13 cellular contexts compared by ENCODE assay signal in the genomic region with DNA sequence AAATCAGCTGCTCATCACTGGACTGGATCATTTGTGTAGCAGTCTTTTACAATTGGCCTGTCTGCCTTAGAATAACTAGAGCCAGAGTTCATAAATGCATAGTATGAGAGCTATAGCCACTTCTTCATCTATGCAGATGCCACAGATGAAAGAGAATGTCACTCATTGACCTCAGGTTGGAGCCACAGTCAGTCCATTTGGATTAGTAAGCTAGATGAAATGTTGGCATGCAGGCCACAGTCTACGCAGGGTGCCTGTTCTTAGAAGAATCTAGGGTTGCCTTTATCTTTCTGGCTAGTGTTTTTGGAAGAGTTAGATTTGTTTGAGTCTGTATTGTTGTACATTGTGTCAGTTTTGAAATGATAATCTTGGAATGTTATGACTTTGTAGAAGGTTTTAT. TPM values are rescaled to one million over a fixed set of nuclear protein-coding genes. Genes with fewer than 3 reads are reported as not detected.
DNase-seq lines count a peak whose midpoint lies in the region; ATAC-seq and TF ChIP-seq lines count a peak whose summit lies in the region.
"Had no signal": no experiment of that assay in that cellular context is flagged by ENCODE, and none has a peak within 500 bp of the region (broad histone marks: within the 10 kb centered on the region; RNA-seq: fewer than 3 reads in every experiment).

No MANE protein-coding gene starts in this region.

- no peak for TF ChIP-seq POLR2A in testis (IDR thresholded peaks at IDR 0.05)

- H3K4me1 Mint-ChIP-seq in activated naive CD4-positive, alpha-beta T cell treated with anti-CD3 and anti-CD28 coated beads, Interleukin-2, amount 50 U/mL, for 24 hours, result peaks cover 81% of the 10 kb centered on the region
- peaks cover 61 to 82% of the 10 kb centered on the region in 2 donors for H3K4me1 Mint-ChIP-seq in immature natural killer cell

- H3K36me3 Mint-ChIP-seq in activated naive CD4-positive, alpha-beta T cell treated with anti-CD3 and anti-CD28 coated beads, Interleukin-2, amount 50 U/mL, for 24 hours, result peaks cover 3% of the 10 kb centered on the region
- no peaks in the 10 kb centered on the region for H3K36me3 Mint-ChIP-seq in immature natural killer cell

- WGBS in heart right ventricle, 2 donors, result 43 to 56% methylated on average over 1 of the region's 1 CpG
- WGBS in testis, 2 donors, result 50 to 52% methylated on average over 1 of the region's 1 CpG

- H3K27me3 Mint-ChIP-seq in activated naive CD4-positive, alpha-beta T cell treated with anti-CD3 and anti-CD28 coated beads, Interleukin-2, amount 50 U/mL, for 24 hours, result no peaks in the 10 kb centered on the region
- no peaks in the 10 kb centered on the region for H3K27me3 Mint-ChIP-seq in immature natural killer cell (ENCODE audit: low read depth in 3 of 3)

- no peak for DNase-seq in activated naive CD4-positive, alpha-beta T cell (lab: John Stamatoyannopoulos, UW)
- peak; percentile 32 for DNase-seq in SW480 (ENCODE audit: low spot score)
- no peak for DNase-seq in heart right ventricle
- DNase-seq in testis, result peak; percentile 88
- no peak for DNase-seq in effector memory CD4-positive, alpha-beta T cell
- DNase-seq in immature natural killer cell, result no peak
- DNase-seq: AML-193, H7, NCI-H524 treated with DMSO at 0.1 percent for 48 hours, pancreas had no signal

- H3K27ac ChIP-seq in heart right ventricle (no peak overlapping the region), testis (peak overlapping the region; percentile 50 to 63)
- no peak overlapping the region for H3K27ac ChIP-seq in effector memory CD4-positive, alpha-beta T cell (ENCODE audit: insufficient read depth, low read length, poor library complexity, severe bottlenecking)
- H3K27ac ChIP-seq: pancreas had no signal

- ATAC-seq in heart right ventricle, result peak in 5 of 8 donors; percentile 46 to 77 (median 69)
- ATAC-seq in HG03439 (IDR thresholded peaks at IDR 0.05; ENCODE audit: unreplicated experiment), result no peak

- H3K9me3 ChIP-seq in heart right ventricle (no peaks in the 10 kb centered on the region), testis (no peaks in the 10 kb centered on the region)
- H3K9me3 ChIP-seq in effector memory CD4-positive, alpha-beta T cell (ENCODE audit: control insufficient read depth, low read length), result no peaks in the 10 kb centered on the region
- H3K9me3 ChIP-seq: pancreas had no signal

- intact Hi-C loops in heart right ventricle (cut with DNase I) (no loop called here), testis (cut with DNase I; ENCODE audit: low total_unique reads) (no loop called here)

- H3K4me3 ChIP-seq in heart right ventricle (no peak overlapping the region), testis (no peak overlapping the region)
- H3K4me3 ChIP-seq in effector memory CD4-positive, alpha-beta T cell (ENCODE audit: insufficient read depth, low read depth, low read length, poor library complexity, severe bottlenecking), result no peak overlapping the region
- H3K4me3 ChIP-seq: pancreas had no signal

- no peaks in the 10 kb centered on the region for H3K9me3 Mint-ChIP-seq in activated naive CD4-positive, alpha-beta T cell treated with anti-CD3 and anti-CD28 coated beads, Interleukin-2, amount 50 U/mL, for 24 hours
- H3K9me3 Mint-ChIP-seq in immature natural killer cell, result no peaks in the 10 kb centered on the region
- H3K9me3 Mint-ChIP-seq: activated naive CD4-positive, alpha-beta T cell treated with anti-CD3 and anti-CD28 coated beads, Interleukin-2, amount 50 U/mL, for 72 hours had no signal

- TF ChIP-seq CTCF in heart right ventricle (IDR thresholded peaks at IDR 0.05) (no peak), testis (IDR thresholded peaks at IDR 0.05) (no peak)

- peak overlapping the region; percentile 20 for H3K27ac Mint-ChIP-seq in activated naive CD4-positive, alpha-beta T cell treated with anti-CD3 and anti-CD28 coated beads, Interleukin-2, amount 50 U/mL, for 24 hours
- H3K27ac Mint-ChIP-seq in immature natural killer cell, result peak overlapping the region in 2 of 6 donors; percentile 7 to 19
- H3K27ac Mint-ChIP-seq: activated naive CD4-positive, alpha-beta T cell treated with anti-CD3 and anti-CD28 coated beads, Interleukin-2, amount 50 U/mL, for 72 hours had no signal

- no peak overlapping the region for H3K4me3 Mint-ChIP-seq in activated naive CD4-positive, alpha-beta T cell treated with anti-CD3 and anti-CD28 coated beads, Interleukin-2, amount 50 U/mL, for 24 hours
- no peak overlapping the region for H3K4me3 Mint-ChIP-seq in immature natural killer cell

- H3K4me1 ChIP-seq in heart right ventricle, result peaks cover 0 to 75% (median 40%) of the 10 kb centered on the region in 9 donors
- peaks cover 28% of the 10 kb centered on the region for H3K4me1 ChIP-seq in testis
- H3K4me1 ChIP-seq in effector memory CD4-positive, alpha-beta T cell (ENCODE audit: control insufficient read depth, insufficient read depth, low read length, poor library complexity, severe bottlenecking), result peaks cover 3% of the 10 kb centered on the region

- H3K36me3 ChIP-seq in heart right ventricle, result no peaks in the 10 kb centered on the region
- no peaks in the 10 kb centered on the region for H3K36me3 ChIP-seq in testis (ENCODE audit: low read depth, missing control alignments)
- H3K36me3 ChIP-seq in effector memory CD4-positive, alpha-beta T cell (ENCODE audit: control insufficient read depth, insufficient read depth, low read length), result no peaks in the 10 kb centered on the region
- H3K36me3 ChIP-seq: pancreas had no signal

- H3K27me3 ChIP-seq in heart right ventricle, result no peaks in the 10 kb centered on the region
- H3K27me3 ChIP-seq in testis, result no peaks in the 10 kb centered on the region
- H3K27me3 ChIP-seq in effector memory CD4-positive, alpha-beta T cell (replicated peaks; ENCODE audit: control insufficient read depth, insufficient read depth, low read length, poor library complexity, severe bottlenecking), result no peaks in the 10 kb centered on the region
- H3K27me3 ChIP-seq: pancreas had no signal

RNA-seq across cellular contexts. Expression of a gene that starts 25.4 kb away (rescaled TPM):
- total RNA-seq in heart right ventricle (10 to 100 TPM in 4 of 10 donors, 1 to 10 TPM in 6; 6.7 to 19.0 (median 9.1) TPM), testis (10 to 100 TPM; 30.3 to 33.5 TPM)
- polyA plus RNA-seq in heart right ventricle (1 to 10 TPM; 2.2 to 4.6 TPM), testis (ENCODE audit: insufficient read depth, low read depth, low replicate concordance) (28.6 TPM), immature natural killer cell (10 to 100 TPM; 15.3 to 29.3 (median 24.0) TPM)

RNA-seq across cellular contexts. Expression of a gene that starts 40.0 kb away (rescaled TPM):
- total RNA-seq in heart right ventricle (10 to 100 TPM; 56.1 to 74.1 (median 66.8) TPM), testis (10 to 100 TPM; 50.1 to 54.5 TPM)
- polyA plus RNA-seq in heart right ventricle (10 to 100 TPM; 31.7 to 55.3 TPM), testis (ENCODE audit: insufficient read depth, low read depth, low replicate concordance) (60.4 TPM), immature natural killer cell (10 to 100 TPM; 37.7 to 63.4 (median 39.4) TPM)

Comparison
In these comparisons a context has a peak if more than half of its experiments do, and no peak if none do; other contexts are left out.
1. DNase-seq: peak in SW480 (single experiment) and testis (single experiment); none in activated naive CD4-positive, alpha-beta T cell (0 of 4), heart right ventricle (0 of 2), effector memory CD4-positive, alpha-beta T cell (0 of 3) and immature natural killer cell (0 of 3).
2. H3K27ac ChIP-seq: peak in testis (2 of 2); none in heart right ventricle (0 of 10) and effector memory CD4-positive, alpha-beta T cell (single experiment).